23 cellular contexts compared by ENCODE assay signal in the genomic region with DNA sequence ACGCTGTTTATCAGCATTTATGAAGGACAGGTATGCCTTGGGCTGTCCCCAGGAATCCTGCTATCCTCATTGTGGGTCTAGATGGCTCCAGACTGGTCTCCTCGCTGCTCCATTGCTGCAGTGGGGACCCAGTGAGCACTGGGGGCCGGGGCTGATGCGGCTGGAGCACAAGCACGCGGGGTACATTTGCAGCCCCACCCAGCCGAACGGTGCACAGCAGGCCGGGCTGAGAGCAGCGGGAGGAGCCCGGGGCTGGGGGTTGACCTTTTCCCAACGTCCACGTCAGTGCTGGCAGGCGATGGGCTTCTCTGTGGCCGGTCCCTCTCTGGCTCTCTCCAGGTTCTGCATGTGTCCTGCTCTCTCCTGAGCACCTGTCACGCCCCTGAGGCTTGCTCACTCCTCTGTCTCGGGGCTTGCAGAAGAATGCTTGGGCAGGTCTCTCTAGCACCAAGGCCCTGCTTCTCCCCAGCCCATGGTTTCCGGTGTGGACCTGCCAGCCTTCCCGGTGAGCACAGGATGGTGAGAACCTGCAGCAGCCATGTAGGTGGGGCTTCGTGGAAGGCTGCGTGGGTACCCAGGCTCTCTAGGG.
DNase-seq lines count a peak whose midpoint lies in the region; ATAC-seq and TF ChIP-seq lines count a peak whose summit lies in the region.
"Had no signal": no experiment of that assay in that cellular context is flagged by ENCODE, and none has a peak within 500 bp of the region (broad histone marks: within the 10 kb centered on the region; RNA-seq: fewer than 3 reads in every experiment).

No MANE protein-coding gene starts in this region.

- TF ChIP-seq EP300 in sigmoid colon (IDR thresholded peaks at IDR 0.05), result no peak

- H3K27ac Mint-ChIP-seq in activated naive CD4-positive, alpha-beta T cell treated with anti-CD3 and anti-CD28 coated beads, Interleukin-2, amount 10 ng/mL, durations not matched to agents 7 days and 5 days, result no peak overlapping the region
- H3K27ac Mint-ChIP-seq: CD4-positive, alpha-beta T cell; HFFc6 had no signal

- TF ChIP-seq POLR2A in sigmoid colon (IDR thresholded peaks at IDR 0.05), result no peak

- WGBS in sigmoid colon, 2 donors, result 46 to 71% methylated on average over 21 of the region's 21 CpGs

- H2AFZ ChIP-seq in OCI-LY7 (ENCODE audit: low read length), result no peak overlapping the region
- H2AFZ ChIP-seq: PC-9 had no signal

- H3K36me3 Mint-ChIP-seq in activated naive CD4-positive, alpha-beta T cell treated with anti-CD3 and anti-CD28 coated beads, Interleukin-2, amount 10 ng/mL, durations not matched to agents 7 days and 5 days, result no peaks in the 10 kb centered on the region

- H3K4me3 Mint-ChIP-seq in activated naive CD4-positive, alpha-beta T cell treated with anti-CD3 and anti-CD28 coated beads, Interleukin-2, amount 10 ng/mL, durations not matched to agents 7 days and 5 days, result no peak overlapping the region
- H3K4me3 Mint-ChIP-seq: CD4-positive, alpha-beta T cell; HFFc6 had no signal

- H3K9me3 Mint-ChIP-seq in activated naive CD4-positive, alpha-beta T cell treated with anti-CD3 and anti-CD28 coated beads, Interleukin-2, amount 10 ng/mL, durations not matched to agents 7 days and 5 days, result no peaks in the 10 kb centered on the region
- H3K9me3 Mint-ChIP-seq: HFFc6 had no signal

- DNase-seq in Right ventricle myocardium inferior (ENCODE audit: missing footprints) (peak; percentile 43), left ventricle myocardium superior (no peak), OCI-LY7 (ENCODE audit: low spot score) (no peak), left lung (peak; percentile 10 to 54), sigmoid colon (peak; percentile 40), OCI-M2 (lab: John Stamatoyannopoulos, UW; ENCODE audit: unreplicated experiment) (no peak), DMS 273 treated with DMSO at 0.1 percent for 48 hours (lab: John Stamatoyannopoulos, UW) (no peak)
- no peak for DNase-seq in activated naive CD4-positive, alpha-beta T cell treated with anti-CD3 and anti-CD28 coated beads, Interleukin-2, amount 10 ng/mL, durations not matched to agents 7 days and 5 days
- DNase-seq: Calu3; CD4-positive, alpha-beta T cell; DMS53; EL; HFFc6; NCI-H187; NCI-H2107; NCI-H2227 treated with DMSO at 0.1 percent for 48 hours; NCI-H510A treated with DMSO at 0.1 percent for 48 hours; NCI-H774; PC-9 had no signal

- H3K4me1 ChIP-seq in OCI-LY7 (ENCODE audit: insufficient read depth, low read length, poor library complexity, severe bottlenecking), result peaks cover 46% of the 10 kb centered on the region
- no peaks in the 10 kb centered on the region for H3K4me1 ChIP-seq in left lung
- no peaks in the 10 kb centered on the region for H3K4me1 ChIP-seq in sigmoid colon

- H3K4me2 ChIP-seq in OCI-LY7 (ENCODE audit: low read length), result no peak overlapping the region
- H3K4me2 ChIP-seq: KMS-11, PC-9 had no signal

- no peaks in the 10 kb centered on the region for H3K9me2 ChIP-seq in OCI-LY7 (ENCODE audit: insufficient read depth, low read length)

- no peaks in the 10 kb centered on the region for H3K27me3 Mint-ChIP-seq in activated naive CD4-positive, alpha-beta T cell treated with anti-CD3 and anti-CD28 coated beads, Interleukin-2, amount 10 ng/mL, durations not matched to agents 7 days and 5 days

- H3K4me1 Mint-ChIP-seq in activated naive CD4-positive, alpha-beta T cell treated with anti-CD3 and anti-CD28 coated beads, Interleukin-2, amount 10 ng/mL, durations not matched to agents 7 days and 5 days, result no peaks in the 10 kb centered on the region

- H3K79me2 ChIP-seq in OCI-LY7 (ENCODE audit: insufficient read depth, low read depth, low read length), result no peaks in the 10 kb centered on the region

- BruUV-seq in OCI-LY7 (replicated peaks; lab: Mats Ljungman, UMichigan), result no TSS peak

- H3K9me3 ChIP-seq in OCI-LY7 (ENCODE audit: low read length) (0 out of 2 replicates have a peak, but pooled peaks cover 6% of the 10 kb centered on the region), left lung (peaks cover 0 to 3% of the 10 kb centered on the region in 2 donors), sigmoid colon (no peaks in the 10 kb centered on the region)

- H3K36me3 ChIP-seq in OCI-LY7 (ENCODE audit: insufficient read depth, low read length) (no peaks in the 10 kb centered on the region), left lung (no peaks in the 10 kb centered on the region), sigmoid colon (no peaks in the 10 kb centered on the region)

- H3K27me3 ChIP-seq in left lung (peaks cover 0 to 39% of the 10 kb centered on the region in 2 donors), sigmoid colon (peaks cover 0 to 37% (median 10%) of the 10 kb centered on the region in 3 donors)

- no peak for TF ChIP-seq CTCF in OCI-LY7 (conservative IDR thresholded peaks at IDR 0.05; ENCODE audit: low read length)
- no peak for TF ChIP-seq CTCF in left lung (IDR thresholded peaks at IDR 0.05)
- no peak for TF ChIP-seq CTCF in sigmoid colon (IDR thresholded peaks at IDR 0.05)

- intact Hi-C loops in Right ventricle myocardium inferior (cut with DNase I) (no loop called here), left ventricle myocardium superior (cut with micrococcal nuclease) (no loop called here), OCI-LY7 (cut with micrococcal nuclease; ENCODE audit: unreplicated experiment) (no loop called here), left lung (cut with DNase I) (no loop called here), sigmoid colon (cut with DNase I) (no loop called here)

- no peaks in the 10 kb centered on the region for H4K20me1 ChIP-seq in OCI-LY7 (ENCODE audit: insufficient read depth, low read length)

- CTCF ChIA-PET in OCI-LY7 (lab: Charles Lee; ENCODE audit: unreplicated experiment), result interaction anchor here (0.7 kb wide), 1 partner anchor 193 kb away, joined by 4 read pairs; no protein-coding TSS in a partner anchor
- CTCF ChIA-PET in activated naive CD4-positive, alpha-beta T cell treated with anti-CD3 and anti-CD28 coated beads, Interleukin-2, amount 10 ng/mL, durations not matched to agents 7 days and 5 days (lab: Charles Lee), result no interaction called here

- H3K4me3 ChIP-seq in OCI-LY7 (ENCODE audit: low read depth, low read length, poor library complexity, severe bottlenecking) (no peak overlapping the region), left lung (no peak overlapping the region), sigmoid colon (no peak overlapping the region)
- H3K4me3 ChIP-seq: PC-9 had no signal

- no peak for ATAC-seq in Right ventricle myocardium inferior
- no peak for ATAC-seq in left ventricle myocardium superior
- no peak for ATAC-seq in left lung

- POLR2A ChIA-PET in OCI-LY7 (lab: Charles Lee), result no interaction called here

- H3K27ac ChIP-seq in OCI-LY7 (ENCODE audit: low read depth, low read length, poor library complexity, severe bottlenecking) (peak overlapping the region; percentile 95), left lung (no peak overlapping the region), sigmoid colon (no peak overlapping the region)
- H3K27ac ChIP-seq: 22Rv1, HL-60, KMS-11, PC-9, RWPE1 had no signal

Comparison
In these comparisons a context has a peak if more than half of its experiments do, and no peak if none do; other contexts are left out.
1. DNase-seq: peak in Right ventricle myocardium inferior (single experiment), left lung (2 of 2) and sigmoid colon (single experiment); none in left ventricle myocardium superior (single experiment), OCI-LY7 (single experiment), activated naive CD4-positive, alpha-beta T cell treated with anti-CD3 and anti-CD28 coated beads, Interleukin-2, amount 10 ng/mL, durations not matched to agents 7 days and 5 days (single experiment), OCI-M2 (single experiment) and DMS 273 treated with DMSO at 0.1 percent for 48 hours (single experiment).